In genomic region chr1:112707217-112708001, GRCh38 we compare ENCODE assay signal across 8 cellular contexts. TPM values are rescaled to one million over a fixed set of nuclear protein-coding genes. Genes with fewer than 3 reads are reported as not detected.
DNase-seq lines count a peak whose midpoint lies in the region; ATAC-seq and TF ChIP-seq lines count a peak whose summit lies in the region.

No MANE protein-coding gene starts in this region.

- H3K4me1 Mint-ChIP-seq in activated naive CD8-positive, alpha-beta T cell (ENCODE audit: low read depth) = peaks cover 34% of the 10 kb centered on the region
- peaks cover 17% of the 10 kb centered on the region for H3K4me1 Mint-ChIP-seq in glutamatergic neuron (ENCODE audit: low read depth, unreplicated experiment)

- DNase-seq in GM10248 (ENCODE audit: extremely low spot score) (peak; percentile 84), HAP-1 (ENCODE audit: low spot score in 2 of 2) (peak; percentile 88 to 95), SK-N-MC (ENCODE audit: low read depth, low spot score) (no peak), glutamatergic neuron (peak; percentile 91), nucleus accumbens (lab: John Stamatoyannopoulos, UW) (peak in 52 of 56 donors; percentile 31 to 83 (median 63)), upper lobe of right lung (peak; percentile 93)

- no peaks in the 10 kb centered on the region for H3K9me3 Mint-ChIP-seq in activated naive CD8-positive, alpha-beta T cell (ENCODE audit: low read depth)
- peaks cover 19% of the 10 kb centered on the region for H3K9me3 Mint-ChIP-seq in glutamatergic neuron (ENCODE audit: unreplicated experiment)

- H4K20me1 ChIP-seq in Loucy (ENCODE audit: insufficient read depth, low read length, poor library complexity, severe bottlenecking) = peaks cover 10% of the 10 kb centered on the region

- no peaks in the 10 kb centered on the region for H3F3A ChIP-seq in Loucy (ENCODE audit: low read depth)

- H3K9me2 ChIP-seq in Loucy (replicated peaks; ENCODE audit: low read depth, low read length) = no peaks in the 10 kb centered on the region

- H3K36me3 ChIP-seq in HAP-1 (replicated peaks) (peaks cover 9% of the 10 kb centered on the region), Loucy (ENCODE audit: insufficient read depth, low read length) (peaks cover 2% of the 10 kb centered on the region; the same call in 1 of the 2 replicates), SK-N-MC (ENCODE audit: insufficient read depth, low read length) (no peaks in the 10 kb centered on the region), upper lobe of right lung (peaks cover 15% of the 10 kb centered on the region)

- peaks cover 45% of the 10 kb centered on the region for H3K79me2 ChIP-seq in Loucy (ENCODE audit: insufficient read depth, low read length)

- H3K36me3 Mint-ChIP-seq in activated naive CD8-positive, alpha-beta T cell = no peaks in the 10 kb centered on the region
- H3K36me3 Mint-ChIP-seq in glutamatergic neuron (ENCODE audit: unreplicated experiment) = no peaks in the 10 kb centered on the region

- TF ChIP-seq CTCF in GM10248 (IDR thresholded peaks at IDR 0.05; ENCODE audit: control extremely low read depth, extremely low read depth, low read depth, missing control alignments) = peak; percentile 96
- TF ChIP-seq CTCF in Loucy (conservative IDR thresholded peaks at IDR 0.05; ENCODE audit: low read length) = peak; percentile 72
- peak; percentile 71 for TF ChIP-seq CTCF in glutamatergic neuron (IDR thresholded peaks at IDR 0.05; ENCODE audit: partially characterized antibody, unreplicated experiment)
- TF ChIP-seq CTCF in upper lobe of right lung (IDR thresholded peaks at IDR 0.05) = peak; percentile 90

- peak overlapping the region; percentile 86 for H3K9ac ChIP-seq in Loucy (ENCODE audit: low read depth, low read length, poor library complexity, severe bottlenecking)
- H3K9ac ChIP-seq in SK-N-MC (ENCODE audit: insufficient read length) = no peak overlapping the region

- no peak overlapping the region for H3K27ac Mint-ChIP-seq in activated naive CD8-positive, alpha-beta T cell
- H3K27ac Mint-ChIP-seq in glutamatergic neuron (ENCODE audit: unreplicated experiment) = no peak overlapping the region

- in situ Hi-C loops in HAP-1 (cut with MboI; ENCODE audit: low sequenced_read_pairs) = loop anchor here (5.0 kb wide), 2 partner anchors 90 to 315 kb away; partner anchors contain the start of genes CAPZA1 and ST7L

- peak overlapping the region; percentile 91 for H2AFZ ChIP-seq in Loucy (ENCODE audit: low read length)

- peaks cover 2% of the 10 kb centered on the region for H3K27me3 Mint-ChIP-seq in activated naive CD8-positive, alpha-beta T cell
- peaks cover 9% of the 10 kb centered on the region for H3K27me3 Mint-ChIP-seq in glutamatergic neuron (ENCODE audit: unreplicated experiment)

- no peaks in the 10 kb centered on the region for H3K9me3 ChIP-seq in HAP-1
- H3K9me3 ChIP-seq in Loucy (ENCODE audit: insufficient read depth, low read depth, low read length) = no peaks in the 10 kb centered on the region
- no peaks in the 10 kb centered on the region for H3K9me3 ChIP-seq in SK-N-MC (ENCODE audit: low read depth, low read length)
- H3K9me3 ChIP-seq in upper lobe of right lung = no peaks in the 10 kb centered on the region

- no peak overlapping the region for H3K27ac ChIP-seq in SK-N-MC
- peak overlapping the region; percentile 92 for H3K27ac ChIP-seq in upper lobe of right lung

- H3K4me3 ChIP-seq in HAP-1 (peak overlapping the region; percentile 88), Loucy (ENCODE audit: low read length, poor library complexity, severe bottlenecking) (peak overlapping the region; percentile 80), SK-N-MC (peak overlapping the region; percentile 76), upper lobe of right lung (peak overlapping the region; percentile 97)

- H3K4me2 ChIP-seq in Loucy (ENCODE audit: low read depth, low read length, poor library complexity, severe bottlenecking) = peak overlapping the region; percentile 71

- POLR2A ChIA-PET in GM10248 (lab: Yijun Ruan, JAX) = no interaction called here

- peak overlapping the region; percentile 83 for H3K4me3 Mint-ChIP-seq in activated naive CD8-positive, alpha-beta T cell
- H3K4me3 Mint-ChIP-seq in glutamatergic neuron (ENCODE audit: unreplicated experiment) = peak overlapping the region; percentile 87

- H3K27me3 ChIP-seq in HAP-1 (ENCODE audit: low read depth) = no peaks in the 10 kb centered on the region
- no peaks in the 10 kb centered on the region for H3K27me3 ChIP-seq in Loucy (ENCODE audit: insufficient read depth, low read length, poor library complexity, severe bottlenecking)
- H3K27me3 ChIP-seq in upper lobe of right lung = no peaks in the 10 kb centered on the region

- CTCF ChIA-PET in GM10248 (lab: Yijun Ruan, JAX) = interaction anchor here (0.8 to 7.1 kb wide), 20 partner anchors 8 to 365 kb away, joined by 3 to 105 read pairs (median 6); partner anchors contain the start of genes CTTNBP2NL, LRIG2 and PPM1J

- ATAC-seq in upper lobe of right lung = peak; percentile 89

- H3K4me1 ChIP-seq in HAP-1 (peaks cover 19% of the 10 kb centered on the region), Loucy (ENCODE audit: insufficient read depth, low read length, poor library complexity, severe bottlenecking) (peaks cover 31% of the 10 kb centered on the region), upper lobe of right lung (peaks cover 39% of the 10 kb centered on the region)

- intact Hi-C loops in upper lobe of right lung (cut with DNase I) = loop anchor here (10.0 kb wide), 1 partner anchor 83 kb away; no protein-coding TSS in a partner anchor

RNA-seq across cellular contexts. Expression of gene RHOC, which starts 0.5 kb away (rescaled TPM):
- 130 TPM for total RNA-seq in glutamatergic neuron (ENCODE audit: unreplicated experiment)
- 150 TPM for total RNA-seq in upper lobe of right lung

RNA-seq across cellular contexts. Expression of gene PPM1J, which starts 7.7 kb away (rescaled TPM):
- total RNA-seq in glutamatergic neuron (ENCODE audit: unreplicated experiment) (0.69 TPM), upper lobe of right lung (0.32 TPM)

RNA-seq across cellular contexts. Expression of gene MOV10, which starts 33.0 kb away (rescaled TPM):
- total RNA-seq in glutamatergic neuron (ENCODE audit: unreplicated experiment) (5.2 TPM), upper lobe of right lung (62.8 TPM)

Comparison
In these comparisons a context has a peak if more than half of its experiments do, and no peak if none do; other contexts are left out.
1. RNA of gene MOV10, which starts 33.0 kb away (total RNA-seq): 62.8 TPM in upper lobe of right lung (single experiment); 5.2 TPM in glutamatergic neuron (single experiment); every median in the first group is over 10 times any median in the second.
2. Peak in every context shown above with its lines, with median percentiles within 50 percentile points of each other: CTCF ChIP-seq and H3K4me3 ChIP-seq.